In genomic region chr1:180157108-180157507, GRCh38 we compare ENCODE assay signal across 11 cellular contexts. TPM values are rescaled to one million over a fixed set of nuclear protein-coding genes. Genes with fewer than 3 reads are reported as not detected.
DNase-seq lines count a peak whose midpoint lies in the region; FAIRE-seq and TF ChIP-seq lines count a peak whose summit lies in the region.
"Had no signal": no experiment of that assay in that cellular context is flagged by ENCODE, and none has a peak within 500 bp of the region (broad histone marks: within the 10 kb centered on the region; RNA-seq: fewer than 3 reads in every experiment).

No MANE protein-coding gene starts in this region.

- no peak overlapping the region for H3K4me3 Mint-ChIP-seq in osteocyte (ENCODE audit: unreplicated experiment)
- H3K4me3 Mint-ChIP-seq in mesothelial cell of epicardium, result no peak overlapping the region

- H3K36me3 Mint-ChIP-seq in osteocyte (ENCODE audit: unreplicated experiment) (no peaks in the 10 kb centered on the region), mesothelial cell of epicardium (peaks cover 1% of the 10 kb centered on the region)

- TF ChIP-seq CTCF in D721Med (IDR thresholded peaks at IDR 0.05; ENCODE audit: insufficient read depth, missing control alignments) (no peak), epithelial cell of esophagus (IDR thresholded peaks at IDR 0.05; ENCODE audit: insufficient read depth, low read depth, low read length, missing control alignments) (no peak), osteocyte (IDR thresholded peaks at IDR 0.05) (no peak), mesothelial cell of epicardium (IDR thresholded peaks at IDR 0.05; ENCODE audit: unreplicated experiment) (no peak)

- DNase-seq in D721Med (ENCODE audit: insufficient read length, low spot score), result peak; percentile 8
- peak; percentile 55 for DNase-seq in RCC 7860 (ENCODE audit: low spot score)
- no peak for DNase-seq in epithelial cell of esophagus (ENCODE audit: low read depth)
- peak; percentile 44 for DNase-seq in osteocyte (ENCODE audit: extremely low spot score, unreplicated experiment)
- DNase-seq in mesothelial cell of epicardium (ENCODE audit: low spot score in 2 of 2, unreplicated experiment in 2 of 2), result no peak
- DNase-seq in NCI-H187 treated with DMSO at 0.1 percent for 48 hours (lab: John Stamatoyannopoulos, UW), result no peak
- no peak for DNase-seq in KG1 (lab: John Stamatoyannopoulos, UW)
- no peak for DNase-seq in DMS 273 (lab: John Stamatoyannopoulos, UW; ENCODE audit: unreplicated experiment)
- DNase-seq: effector CD8-positive, alpha-beta T cell; NCI-H2107; stimulated activated CD4-positive, alpha-beta T cell treated with anti-CD3 and anti-CD28 coated beads, Interleukin-4, amount 100 ng/mL, for 1 hour had no signal

- FAIRE-seq in D721Med (lab: Jason Lieb, UNC) (no peak), RCC 7860 (lab: Jason Lieb, UNC) (no peak)

- H3K27me3 Mint-ChIP-seq in osteocyte (ENCODE audit: unreplicated experiment) (no peaks in the 10 kb centered on the region), mesothelial cell of epicardium (ENCODE audit: low read depth) (peaks cover 9% of the 10 kb centered on the region)

- peaks cover 38% of the 10 kb centered on the region for H3K4me1 Mint-ChIP-seq in osteocyte (ENCODE audit: unreplicated experiment)
- H3K4me1 Mint-ChIP-seq in mesothelial cell of epicardium, result peaks cover 21% of the 10 kb centered on the region

- H3K4me3 ChIP-seq in epithelial cell of esophagus (ENCODE audit: low read length), result peak overlapping the region; percentile 2

- H3K27ac Mint-ChIP-seq in osteocyte (ENCODE audit: unreplicated experiment), result peak overlapping the region; percentile 58
- no peak overlapping the region for H3K27ac Mint-ChIP-seq in mesothelial cell of epicardium

- H3K9me3 Mint-ChIP-seq in osteocyte (ENCODE audit: unreplicated experiment) (no peaks in the 10 kb centered on the region), mesothelial cell of epicardium (no peaks in the 10 kb centered on the region)

RNA-seq across cellular contexts. Expression of gene QSOX1, which starts 2.4 kb away (rescaled TPM):
- total RNA-seq in osteocyte (152 and 162 TPM in 2 replicates), mesothelial cell of epicardium (70.6 to 72.4 TPM (median 71.7 TPM) in 3 replicates)

Comparison
In these comparisons a context has a peak if more than half of its experiments do, and no peak if none do; other contexts are left out.
1. DNase-seq: peak in D721Med (single experiment), RCC 7860 (single experiment) and osteocyte (single experiment); none in epithelial cell of esophagus (single experiment), mesothelial cell of epicardium (0 of 2), NCI-H187 treated with DMSO at 0.1 percent for 48 hours (single experiment), KG1 (single experiment) and DMS 273 (single experiment).